Comparison of ENCODE assay signal across 1 cellular context in genomic region chr5:138533973-138534941, GRCh38.
TF ChIP-seq lines count a peak whose summit lies in the region.

No MANE protein-coding gene starts in this region.

TF ChIP-seq in HepG2, 621 proteins besides CTCF, POLR2A, EP300 and RAD21 (continued from another document and continues in another):
- TF ChIP-seq, protein P1, sequence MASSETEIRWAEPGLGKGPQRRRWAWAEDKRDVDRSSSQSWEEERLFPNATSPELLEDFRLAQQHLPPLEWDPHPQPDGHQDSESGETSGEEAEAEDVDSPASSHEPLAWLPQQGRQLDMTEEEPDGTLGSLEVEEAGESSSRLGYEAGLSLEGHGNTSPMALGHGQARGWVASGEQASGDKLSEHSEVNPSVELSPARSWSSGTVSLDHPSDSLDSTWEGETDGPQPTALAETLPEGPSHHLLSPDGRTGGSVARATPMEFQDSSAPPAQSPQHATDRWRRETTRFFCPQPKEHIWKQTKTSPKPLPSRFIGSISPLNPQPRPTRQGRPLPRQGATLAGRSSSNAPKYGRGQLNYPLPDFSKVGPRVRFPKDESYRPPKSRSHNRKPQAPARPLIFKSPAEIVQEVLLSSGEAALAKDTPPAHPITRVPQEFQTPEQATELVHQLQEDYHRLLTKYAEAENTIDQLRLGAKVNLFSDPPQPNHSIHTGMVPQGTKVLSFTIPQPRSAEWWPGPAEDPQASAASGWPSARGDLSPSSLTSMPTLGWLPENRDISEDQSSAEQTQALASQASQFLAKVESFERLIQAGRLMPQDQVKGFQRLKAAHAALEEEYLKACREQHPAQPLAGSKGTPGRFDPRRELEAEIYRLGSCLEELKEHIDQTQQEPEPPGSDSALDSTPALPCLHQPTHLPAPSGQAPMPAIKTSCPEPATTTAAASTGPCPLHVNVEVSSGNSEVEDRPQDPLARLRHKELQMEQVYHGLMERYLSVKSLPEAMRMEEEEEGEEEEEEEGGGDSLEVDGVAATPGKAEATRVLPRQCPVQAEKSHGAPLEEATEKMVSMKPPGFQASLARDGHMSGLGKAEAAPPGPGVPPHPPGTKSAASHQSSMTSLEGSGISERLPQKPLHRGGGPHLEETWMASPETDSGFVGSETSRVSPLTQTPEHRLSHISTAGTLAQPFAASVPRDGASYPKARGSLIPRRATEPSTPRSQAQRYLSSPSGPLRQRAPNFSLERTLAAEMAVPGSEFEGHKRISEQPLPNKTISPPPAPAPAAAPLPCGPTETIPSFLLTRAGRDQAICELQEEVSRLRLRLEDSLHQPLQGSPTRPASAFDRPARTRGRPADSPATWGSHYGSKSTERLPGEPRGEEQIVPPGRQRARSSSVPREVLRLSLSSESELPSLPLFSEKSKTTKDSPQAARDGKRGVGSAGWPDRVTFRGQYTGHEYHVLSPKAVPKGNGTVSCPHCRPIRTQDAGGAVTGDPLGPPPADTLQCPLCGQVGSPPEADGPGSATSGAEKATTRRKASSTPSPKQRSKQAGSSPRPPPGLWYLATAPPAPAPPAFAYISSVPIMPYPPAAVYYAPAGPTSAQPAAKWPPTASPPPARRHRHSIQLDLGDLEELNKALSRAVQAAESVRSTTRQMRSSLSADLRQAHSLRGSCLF (CRISPR knock-in tag; IDR thresholded peaks at IDR 0.05; ENCODE audit: borderline replicate concordance), result no peak
- TF ChIP-seq HOXA7 (CRISPR knock-in tag; IDR thresholded peaks at IDR 0.05) (no peak), ZNF775 (CRISPR knock-in tag; IDR thresholded peaks at IDR 0.05; ENCODE audit: borderline replicate concordance) (no peak), FOXP4 (CRISPR knock-in tag; IDR thresholded peaks at IDR 0.05) (peak; percentile 25; the same call in 1 of the 2 replicates), ZNF740 (CRISPR knock-in tag; IDR thresholded peaks at IDR 0.05) (no peak), KDM5B (CRISPR knock-in tag; IDR thresholded peaks at IDR 0.05; ENCODE audit: borderline replicate concordance) (no peak), SETDB1 (CRISPR knock-in tag; IDR thresholded peaks at IDR 0.05; ENCODE audit: borderline replicate concordance) (no peak), PBX2 (CRISPR knock-in tag; IDR thresholded peaks at IDR 0.05) (no peak), ZNF512B (CRISPR knock-in tag; IDR thresholded peaks at IDR 0.05; ENCODE audit: borderline replicate concordance) (no peak), SNAPC4 (CRISPR knock-in tag; IDR thresholded peaks at IDR 0.05) (no peak), ELF3 (CRISPR knock-in tag; IDR thresholded peaks at IDR 0.05) (peak; percentile 74), ZNF577 (CRISPR knock-in tag; IDR thresholded peaks at IDR 0.05; ENCODE audit: borderline replicate concordance, low read depth) (no peak), ZNF709 (CRISPR knock-in tag; IDR thresholded peaks at IDR 0.05) (no peak), CBX1 (IDR thresholded peaks at IDR 0.05; ENCODE audit: low read depth) (no peak), ZZZ3 (CRISPR knock-in tag; IDR thresholded peaks at IDR 0.05; ENCODE audit: borderline replicate concordance) (no peak), ZNF878 (CRISPR knock-in tag; IDR thresholded peaks at IDR 0.05) (no peak), CCAR2 (optimal IDR thresholded peaks at IDR 0.05; ENCODE audit: low read depth, low read length) (no peak), ZNF235 (CRISPR knock-in tag; IDR thresholded peaks at IDR 0.05; ENCODE audit: borderline replicate concordance) (no peak), MBD4 (IDR thresholded peaks at IDR 0.05; ENCODE audit: borderline replicate concordance, low read length) (no peak), KAT8 (CRISPR knock-in tag; IDR thresholded peaks at IDR 0.05) (no peak; the same call in 1 of the 2 replicates), FOXP1 (IDR thresholded peaks at IDR 0.05) (no peak), FOXP1 (CRISPR knock-in tag; IDR thresholded peaks at IDR 0.05) (peak; percentile 38; the same call in 1 of the 2 replicates), ZNF879 (CRISPR knock-in tag; IDR thresholded peaks at IDR 0.05) (no peak), TBX2 (CRISPR knock-in tag; IDR thresholded peaks at IDR 0.05; ENCODE audit: borderline replicate concordance) (no peak), GABPB1 (CRISPR knock-in tag; IDR thresholded peaks at IDR 0.05) (no peak), PREB (CRISPR knock-in tag; IDR thresholded peaks at IDR 0.05) (no peak), SKI (IDR thresholded peaks at IDR 0.05; ENCODE audit: partially characterized antibody) (peak; percentile 76)
- TF ChIP-seq, protein P2, sequence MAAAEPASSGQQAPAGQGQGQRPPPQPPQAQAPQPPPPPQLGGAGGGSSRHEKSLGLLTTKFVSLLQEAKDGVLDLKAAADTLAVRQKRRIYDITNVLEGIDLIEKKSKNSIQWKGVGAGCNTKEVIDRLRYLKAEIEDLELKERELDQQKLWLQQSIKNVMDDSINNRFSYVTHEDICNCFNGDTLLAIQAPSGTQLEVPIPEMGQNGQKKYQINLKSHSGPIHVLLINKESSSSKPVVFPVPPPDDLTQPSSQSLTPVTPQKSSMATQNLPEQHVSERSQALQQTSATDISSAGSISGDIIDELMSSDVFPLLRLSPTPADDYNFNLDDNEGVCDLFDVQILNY (CRISPR knock-in tag; conservative IDR thresholded peaks at IDR 0.05), result no peak
- TF ChIP-seq, protein P3, sequence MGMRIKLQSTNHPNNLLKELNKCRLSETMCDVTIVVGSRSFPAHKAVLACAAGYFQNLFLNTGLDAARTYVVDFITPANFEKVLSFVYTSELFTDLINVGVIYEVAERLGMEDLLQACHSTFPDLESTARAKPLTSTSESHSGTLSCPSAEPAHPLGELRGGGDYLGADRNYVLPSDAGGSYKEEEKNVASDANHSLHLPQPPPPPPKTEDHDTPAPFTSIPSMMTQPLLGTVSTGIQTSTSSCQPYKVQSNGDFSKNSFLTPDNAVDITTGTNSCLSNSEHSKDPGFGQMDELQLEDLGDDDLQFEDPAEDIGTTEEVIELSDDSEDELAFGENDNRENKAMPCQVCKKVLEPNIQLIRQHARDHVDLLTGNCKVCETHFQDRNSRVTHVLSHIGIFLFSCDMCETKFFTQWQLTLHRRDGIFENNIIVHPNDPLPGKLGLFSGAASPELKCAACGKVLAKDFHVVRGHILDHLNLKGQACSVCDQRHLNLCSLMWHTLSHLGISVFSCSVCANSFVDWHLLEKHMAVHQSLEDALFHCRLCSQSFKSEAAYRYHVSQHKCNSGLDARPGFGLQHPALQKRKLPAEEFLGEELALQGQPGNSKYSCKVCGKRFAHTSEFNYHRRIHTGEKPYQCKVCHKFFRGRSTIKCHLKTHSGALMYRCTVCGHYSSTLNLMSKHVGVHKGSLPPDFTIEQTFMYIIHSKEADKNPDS (CRISPR knock-in tag; IDR thresholded peaks at IDR 0.05), result peak; percentile 59; the same call in 1 of the 2 replicates
- TF ChIP-seq, protein P4, sequence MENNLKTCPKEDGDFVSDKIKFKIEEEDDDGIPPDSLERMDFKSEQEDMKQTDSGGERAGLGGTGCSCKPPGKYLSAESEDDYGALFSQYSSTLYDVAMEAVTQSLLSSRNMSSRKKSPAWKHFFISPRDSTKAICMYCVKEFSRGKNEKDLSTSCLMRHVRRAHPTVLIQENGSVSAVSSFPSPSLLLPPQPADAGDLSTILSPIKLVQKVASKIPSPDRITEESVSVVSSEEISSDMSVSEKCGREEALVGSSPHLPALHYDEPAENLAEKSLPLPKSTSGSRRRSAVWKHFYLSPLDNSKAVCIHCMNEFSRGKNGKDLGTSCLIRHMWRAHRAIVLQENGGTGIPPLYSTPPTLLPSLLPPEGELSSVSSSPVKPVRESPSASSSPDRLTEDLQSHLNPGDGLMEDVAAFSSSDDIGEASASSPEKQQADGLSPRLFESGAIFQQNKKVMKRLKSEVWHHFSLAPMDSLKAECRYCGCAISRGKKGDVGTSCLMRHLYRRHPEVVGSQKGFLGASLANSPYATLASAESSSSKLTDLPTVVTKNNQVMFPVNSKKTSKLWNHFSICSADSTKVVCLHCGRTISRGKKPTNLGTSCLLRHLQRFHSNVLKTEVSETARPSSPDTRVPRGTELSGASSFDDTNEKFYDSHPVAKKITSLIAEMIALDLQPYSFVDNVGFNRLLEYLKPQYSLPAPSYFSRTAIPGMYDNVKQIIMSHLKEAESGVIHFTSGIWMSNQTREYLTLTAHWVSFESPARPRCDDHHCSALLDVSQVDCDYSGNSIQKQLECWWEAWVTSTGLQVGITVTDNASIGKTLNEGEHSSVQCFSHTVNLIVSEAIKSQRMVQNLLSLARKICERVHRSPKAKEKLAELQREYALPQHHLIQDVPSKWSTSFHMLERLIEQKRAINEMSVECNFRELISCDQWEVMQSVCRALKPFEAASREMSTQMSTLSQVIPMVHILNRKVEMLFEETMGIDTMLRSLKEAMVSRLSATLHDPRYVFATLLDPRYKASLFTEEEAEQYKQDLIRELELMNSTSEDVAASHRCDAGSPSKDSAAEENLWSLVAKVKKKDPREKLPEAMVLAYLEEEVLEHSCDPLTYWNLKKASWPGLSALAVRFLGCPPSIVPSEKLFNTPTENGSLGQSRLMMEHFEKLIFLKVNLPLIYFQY (CRISPR knock-in tag; IDR thresholded peaks at IDR 0.05; ENCODE audit: borderline replicate concordance), result no peak
